ENCODE assay signal across 1 cellular context in genomic region chr7:122836286-122836685, GRCh38. TPM values are rescaled to one million over a fixed set of nuclear protein-coding genes. Genes with fewer than 3 reads are reported as not detected.
"Had no signal": no experiment of that assay in that cellular context is flagged by ENCODE, and none has a peak within 500 bp of the region (broad histone marks: within the 10 kb centered on the region; RNA-seq: fewer than 3 reads in every experiment).

No MANE protein-coding gene starts in this region.

RNA-seq across cellular contexts. Expression of gene CADPS2, which starts 50.0 kb away (rescaled TPM):
- total RNA-seq: HFFc6 had no signal
